ENCODE assay signal across 23 cellular contexts in genomic region chr6:24571361-24571760, GRCh38.
"Had no signal": no experiment of that assay in that cellular context is flagged by ENCODE, and none has a peak within 500 bp of the region (broad histone marks: within the 10 kb centered on the region; RNA-seq: fewer than 3 reads in every experiment).

No MANE protein-coding gene starts in this region.

- H3K79me2 ChIP-seq: parathyroid adenoma had no signal

- DNase-seq: natural killer cell; occipital lobe; ovary; posterior cingulate gyrus; psoas muscle; right cardiac atrium; right lobe of liver; sigmoid colon; small intestine; stimulated activated CD4-positive, alpha-beta T cell treated with anti-CD3 and anti-CD28 coated beads, Interleukin-15, amount 100 ng/mL, for 24 hours; stimulated activated CD4-positive, alpha-beta T cell treated with anti-CD3 and anti-CD28 coated beads, Interleukin-2, amount 100 ng/mL, for 24 hours; stimulated activated CD4-positive, alpha-beta T cell treated with anti-CD3 and anti-CD28 coated beads, Interleukin-2, amount 100 ng/mL, for 48 hours; stimulated activated CD4-positive, alpha-beta T cell treated with anti-CD3 and anti-CD28 coated beads, Interleukin-4, amount 100 ng/mL, for 24 hours; stimulated activated naive B cell treated with anti-CD40 and anti-IgM and Interleukin-4, amounts not matched to agents 10 μg/mL and 1 μg/mL and 100 μg/mL, for 72 hours; stimulated activated naive CD4-positive, alpha-beta T cell treated with Interleukin-2 at 50 U/mL for 16 hours; stomach; testis; tibial artery; transverse colon; upper lobe of right lung; uterus had no signal

- H3K27ac ChIP-seq: neural progenitor cell, ovary, parathyroid adenoma, psoas muscle, right lobe of liver, sigmoid colon, stomach, testis, tibial artery, transverse colon, upper lobe of right lung, uterus had no signal

- H2AFZ ChIP-seq: neural progenitor cell, parathyroid adenoma had no signal

- FAIRE-seq: small intestine had no signal

- H3K4me1 ChIP-seq: neural progenitor cell, parathyroid adenoma, psoas muscle, right lobe of liver, sigmoid colon, stomach, testis, tibial artery, transverse colon, upper lobe of right lung, uterus had no signal

- H3K36me3 ChIP-seq: neural progenitor cell, ovary, right lobe of liver, sigmoid colon, stomach, tibial artery, transverse colon, upper lobe of right lung, uterus had no signal

- H3K27me3 ChIP-seq: neural progenitor cell, ovary, right lobe of liver, sigmoid colon, stomach, testis, transverse colon, upper lobe of right lung, uterus had no signal

- H3K9ac ChIP-seq: neural progenitor cell, parathyroid adenoma had no signal

- H3K4me3 ChIP-seq: neural progenitor cell, ovary, psoas muscle, right lobe of liver, sigmoid colon, stomach, testis, tibial artery, transverse colon, upper lobe of right lung, uterus had no signal

- H3K4me2 ChIP-seq: neural progenitor cell had no signal

- H3K9me3 ChIP-seq: ovary, psoas muscle, right lobe of liver, sigmoid colon, stomach, testis, tibial artery, transverse colon, upper lobe of right lung, uterus had no signal
